Comparison of ENCODE assay signal across 18 cellular contexts in genomic region chr15:86942285-86942684, GRCh38.
A peak's percentile ranks its signal among the peaks of the same experiment; 100 is the strongest.
DNase-seq lines count a peak whose midpoint lies in the region; ATAC-seq and TF ChIP-seq lines count a peak whose summit lies in the region.
"Had no signal": no experiment of that assay in that cellular context is flagged by ENCODE, and none has a peak within 500 bp of the region (broad histone marks: within the 10 kb centered on the region; RNA-seq: fewer than 3 reads in every experiment).

No MANE protein-coding gene starts in this region.

- peak; percentile 53 for ATAC-seq in activated T-helper 17 cell treated with anti-CD3 and anti-CD28 coated beads, Interleukin-2, amount 50 U/mL, for 72 hours (replicated peaks)
- ATAC-seq: GM12878 had no signal

- no peaks in the 10 kb centered on the region for H3K9me3 Mint-ChIP-seq in activated T-helper 17 cell treated with anti-CD3 and anti-CD28 coated beads, Interleukin-2, amount 50 U/mL, for 72 hours

- no peak overlapping the region for H4K5ac ChIP-seq in mesendoderm (ENCODE audit: low read length)

- no peaks in the 10 kb centered on the region for H3K4me1 ChIP-seq in mesendoderm (ENCODE audit: control insufficient read depth, low read depth, low read length)
- H3K4me1 ChIP-seq: BE2C had no signal

- no peak overlapping the region for H3K4me3 Mint-ChIP-seq in activated T-helper 17 cell treated with anti-CD3 and anti-CD28 coated beads, Interleukin-2, amount 50 U/mL, for 72 hours
- H3K4me3 Mint-ChIP-seq: CD4-positive, CD25-positive, alpha-beta regulatory T cell; CD8-positive, alpha-beta memory T cell had no signal

- H3K36me3 ChIP-seq in mesendoderm (ENCODE audit: control insufficient read depth, insufficient read depth, low read length): no peaks in the 10 kb centered on the region
- H3K36me3 ChIP-seq: BE2C had no signal

- H3K27ac Mint-ChIP-seq in activated T-helper 17 cell treated with anti-CD3 and anti-CD28 coated beads, Interleukin-2, amount 50 U/mL, for 72 hours: no peak overlapping the region
- H3K27ac Mint-ChIP-seq: CD4-positive, CD25-positive, alpha-beta regulatory T cell; CD8-positive, alpha-beta memory T cell had no signal

- no peak overlapping the region for H2AK5ac ChIP-seq in mesendoderm (ENCODE audit: low read length)

- H3K79me2 ChIP-seq in mesendoderm (ENCODE audit: control insufficient read depth, insufficient read depth, low read length): no peaks in the 10 kb centered on the region

- no peak overlapping the region for H3K56ac ChIP-seq in mesendoderm (ENCODE audit: low read length)

- no peak overlapping the region for H3K18ac ChIP-seq in mesendoderm (ENCODE audit: low read length)

- H3K4me1 Mint-ChIP-seq in activated T-helper 17 cell treated with anti-CD3 and anti-CD28 coated beads, Interleukin-2, amount 50 U/mL, for 72 hours: no peaks in the 10 kb centered on the region
- H3K4me1 Mint-ChIP-seq: CD4-positive, CD25-positive, alpha-beta regulatory T cell; CD8-positive, alpha-beta memory T cell had no signal

- H3K9ac ChIP-seq in mesendoderm (ENCODE audit: low read length): no peak overlapping the region

- no peak overlapping the region for H2BK5ac ChIP-seq in mesendoderm (ENCODE audit: low read length)

- no peak overlapping the region for H4K8ac ChIP-seq in mesendoderm (ENCODE audit: low read depth, low read length)

- no peak overlapping the region for H3K27ac ChIP-seq in mesendoderm (ENCODE audit: low read depth, low read length)

- H3K4me2 ChIP-seq in mesendoderm (ENCODE audit: low read length): no peak overlapping the region

- H2BK15ac ChIP-seq in mesendoderm (replicated peaks; ENCODE audit: low read depth): no peak overlapping the region

- H2BK120ac ChIP-seq in mesendoderm (ENCODE audit: low read depth, low read length): no peak overlapping the region

- DNase-seq in epithelial cell of esophagus (ENCODE audit: low read depth) (peak; percentile 52), glomerular visceral epithelial cell (ENCODE audit: extremely low spot score) (peak; percentile 46), NCI-H1694 (lab: John Stamatoyannopoulos, UW) (no peak), mesendoderm (no peak), NCI-H82 (lab: John Stamatoyannopoulos, UW) (no peak)
- DNase-seq: ACHN; BE2C; C1 segment of cervical spinal cord; CD4-positive, CD25-positive, alpha-beta regulatory T cell; CD8-positive, alpha-beta memory T cell; COR-L47; DMS 273 treated with DMSO at 0.1 percent for 48 hours; DMS53; DND-41; EL; HCEC 1CT had no signal

- no peaks in the 10 kb centered on the region for H3K79me1 ChIP-seq in mesendoderm (ENCODE audit: low read length)

- WGBS in mesendoderm (ENCODE audit: extremely low coverage, insufficient coverage, low lambda C conversion rate): 100% methylated on average over 1 of the region's 3 CpGs

- H3K4ac ChIP-seq in mesendoderm (ENCODE audit: low read depth, low read length): no peak overlapping the region

- no peak overlapping the region for H3K23ac ChIP-seq in mesendoderm (ENCODE audit: low read length)

- H3K27me3 ChIP-seq in mesendoderm (ENCODE audit: insufficient read depth, low read length, poor library complexity): no peaks in the 10 kb centered on the region

- H3K36me3 Mint-ChIP-seq in activated T-helper 17 cell treated with anti-CD3 and anti-CD28 coated beads, Interleukin-2, amount 50 U/mL, for 72 hours (ENCODE audit: low read depth): no peaks in the 10 kb centered on the region
- H3K36me3 Mint-ChIP-seq: CD4-positive, CD25-positive, alpha-beta regulatory T cell; CD8-positive, alpha-beta memory T cell had no signal

- no peak for TF ChIP-seq CTCF in epithelial cell of esophagus (IDR thresholded peaks at IDR 0.05; ENCODE audit: insufficient read depth, low read depth, low read length, missing control alignments)

- H3K27me3 Mint-ChIP-seq in activated T-helper 17 cell treated with anti-CD3 and anti-CD28 coated beads, Interleukin-2, amount 50 U/mL, for 72 hours: peaks cover 15% of the 10 kb centered on the region

- H3K4me3 ChIP-seq in epithelial cell of esophagus (ENCODE audit: low read length): no peak overlapping the region
- H3K4me3 ChIP-seq in mesendoderm (ENCODE audit: low read length): no peak overlapping the region
- H3K4me3 ChIP-seq: GM12878 had no signal

Comparison
In these comparisons a context has a peak if more than half of its experiments do, and no peak if none do; other contexts are left out.
1. DNase-seq: peak in epithelial cell of esophagus (single experiment) and glomerular visceral epithelial cell (single experiment); none in NCI-H1694 (single experiment), mesendoderm (single experiment) and NCI-H82 (single experiment).